Comparison of ENCODE assay signal across 2 cellular contexts in genomic region chr17:79720705-79721295, GRCh38.
TF ChIP-seq lines count a peak whose summit lies in the region.

No MANE protein-coding gene starts in this region.

TF ChIP-seq in HEK293T, 16 proteins besides CTCF, POLR2A, EP300 and RAD21:
- no peak for TF ChIP-seq CTBP1 (IDR thresholded peaks at IDR 0.05; ENCODE audit: borderline replicate concordance)
- TF ChIP-seq ZNF384 (IDR thresholded peaks at IDR 0.05) = no peak
- no peak for TF ChIP-seq SUZ12 (IDR thresholded peaks at IDR 0.05)
- TF ChIP-seq PKNOX1 (IDR thresholded peaks at IDR 0.05) = no peak
TF ChIP-seq in HEK293T: peak in this region for 0.

TF ChIP-seq in SK-N-SH, 30 proteins besides CTCF, POLR2A, EP300 and RAD21:
- TF ChIP-seq FOXJ3 (CRISPR knock-in tag; IDR thresholded peaks at IDR 0.05) (0 out of 2 replicates have a peak, but pooled peaks have one; percentile 10), SIN3A (IDR thresholded peaks at IDR 0.05; ENCODE audit: borderline replicate concordance, low read depth, low read length) (no peak), GATA2 (CRISPR knock-in tag; IDR thresholded peaks at IDR 0.05) (peak; percentile 56)
TF ChIP-seq in SK-N-SH: peak in this region for 2.
